ENCODE assay signal across 8 cellular contexts in genomic region chr6:34888874-34889555, GRCh38. TPM values are rescaled to one million over a fixed set of nuclear protein-coding genes. Genes with fewer than 3 reads are reported as not detected.
A peak's percentile ranks its signal among the peaks of the same experiment; 100 is the strongest.
DNase-seq lines count a peak whose midpoint lies in the region; ATAC-seq and TF ChIP-seq lines count a peak whose summit lies in the region.

Gene ANKS1A, plus strand, starts transcription at chr6:34889255. Its CDS starts 148 bp downstream, at chr6:34889403.

- TF ChIP-seq CTCF in IMR-90 (conservative IDR thresholded peaks at IDR 0.05; ENCODE audit: low read depth, low read length) (no peak), fibroblast of villous mesenchyme (IDR thresholded peaks at IDR 0.05; ENCODE audit: insufficient read depth, low read depth, low read length) (no peak), neural cell (IDR thresholded peaks at IDR 0.05; ENCODE audit: poor library complexity, severe bottlenecking) (no peak)

- peak within 1 kb of the TSS; percentile 67; the same call in 1 of the 2 replicates for H3K14ac ChIP-seq in IMR-90 (replicated peaks; ENCODE audit: low read depth, low read length)

- H3K79me1 ChIP-seq in IMR-90 (ENCODE audit: low read depth in 1 of 2, low read length in 2 of 2), result peaks cover 37 to 45% of the 10 kb centered on the region in 2 experiments

- peaks cover 5% of the 10 kb centered on the region for H3F3A ChIP-seq in neural cell (ENCODE audit: insufficient read depth, low read length, poor library complexity, severe bottlenecking)

- TF ChIP-seq POLR2A in GM19193 (IDR thresholded peaks at IDR 0.05; ENCODE audit: extremely low read depth, insufficient read depth, insufficient read length) (peak; percentile 50), IMR-90 (IDR thresholded peaks at IDR 0.05; ENCODE audit: low read depth, low read length) (no peak)

- no peaks in the 10 kb centered on the region for H3K27me3 Mint-ChIP-seq in stimulated activated naive CD8-positive, alpha-beta T cell treated with anti-CD3 and anti-CD28 coated beads, Interleukin-15, Interleukin-2, amounts not matched to agents 100 ng/mL and 50 ng/mL, for 24 hours

- H3K56ac ChIP-seq in IMR-90 (ENCODE audit: extremely low read depth, insufficient read depth, low read length), result peak within 1 kb of the TSS; percentile 71

- in situ Hi-C loops in IMR-90 (cut with MboI; ENCODE audit: low sequenced_read_pairs), result no loop called here

- H3K9me3 Mint-ChIP-seq in stimulated activated naive CD8-positive, alpha-beta T cell treated with anti-CD3 and anti-CD28 coated beads, Interleukin-15, Interleukin-2, amounts not matched to agents 100 ng/mL and 50 ng/mL, for 24 hours, result no peaks in the 10 kb centered on the region

- peak within 1 kb of the TSS; percentile 96 for H4K5ac ChIP-seq in IMR-90 (ENCODE audit: low read depth, low read length)

- peak; percentile 61 for ATAC-seq in IMR-90 (ENCODE audit: low read depth)

- POLR2A ChIA-PET in IMR-90 (lab: Charles Lee; ENCODE audit: unreplicated experiment), result interaction anchor here (0.6 kb wide), 1 partner anchor 156 kb away, joined by 3 read pairs; no protein-coding TSS in a partner anchor

- H2AK9ac ChIP-seq in IMR-90 (replicated peaks; ENCODE audit: low read depth, low read length, poor library complexity), result peak within 1 kb of the TSS; percentile 83

- peak within 1 kb of the TSS; percentile 33; the same call in 1 of the 2 replicates for H3K4ac ChIP-seq in IMR-90 (ENCODE audit: low read depth, low read length)

- H2AK5ac ChIP-seq in IMR-90 (ENCODE audit: low read depth, low read length), result no peak within 1 kb of the TSS

- no peaks in the 10 kb centered on the region for H3K4me1 ChIP-seq in IMR-90 (ENCODE audit: control insufficient read depth, insufficient read depth, low read length)

- peak; percentile 77 for DNase-seq in AG08396 (ENCODE audit: low spot score)
- DNase-seq in IMR-90, result peak; percentile 21
- DNase-seq in RPMI8226, result peak; percentile 94
- peak; percentile 87 for DNase-seq in activated T-helper 9 cell treated with anti-CD3 and anti-CD28 coated beads, Interleukin-2, amount 50 U/mL, for 16 hours (ENCODE audit: low read depth)
- DNase-seq in fibroblast of villous mesenchyme (ENCODE audit: low read depth), result peak; percentile 38

- H3K9me2 ChIP-seq in neural cell (ENCODE audit: insufficient read depth, low read length), result no peaks in the 10 kb centered on the region

- H3K9me3 ChIP-seq in IMR-90 (ENCODE audit: control insufficient read depth, insufficient read depth, low read length) (no peaks in the 10 kb centered on the region), neural cell (ENCODE audit: low read length) (no peaks in the 10 kb centered on the region)

- no peak for TF ChIP-seq RAD21 in IMR-90 (IDR thresholded peaks at IDR 0.05; ENCODE audit: low read length)
- TF ChIP-seq RAD21 in neural cell (conservative IDR thresholded peaks at IDR 0.05), result peak; percentile 20

- H3K4me1 Mint-ChIP-seq in stimulated activated naive CD8-positive, alpha-beta T cell treated with anti-CD3 and anti-CD28 coated beads, Interleukin-15, Interleukin-2, amounts not matched to agents 100 ng/mL and 50 ng/mL, for 24 hours (ENCODE audit: low read depth), result peaks cover 45% of the 10 kb centered on the region

- WGBS in IMR-90 (ENCODE audit: extremely low coverage in 2 of 2, insufficient read length in 1 of 2), 2 experiments, result 0% methylated on average over 12 of the region's 60 CpGs; no CpG with 5 or more reads in 1 of the 2 experiments

- H3K27ac ChIP-seq in IMR-90 (ENCODE audit: insufficient read depth, low read length) (peak within 1 kb of the TSS; percentile 52; the same call in 1 of the 2 replicates), neural cell (ENCODE audit: low read length) (peak within 1 kb of the TSS; percentile 82)

- no peaks in the 10 kb centered on the region for H3K9me1 ChIP-seq in IMR-90 (ENCODE audit: insufficient read depth, low read length)

- peak within 1 kb of the TSS; percentile 42; the same call in 1 of the 2 replicates for H4K91ac ChIP-seq in IMR-90 (ENCODE audit: insufficient read depth, low read depth, low read length)

- no peak within 1 kb of the TSS for H3K18ac ChIP-seq in IMR-90 (ENCODE audit: low read depth, low read length)

- H3K79me2 ChIP-seq in neural cell (replicated peaks; ENCODE audit: insufficient read depth, low read length), result peaks cover 38% of the 10 kb centered on the region

- H3K4me3 Mint-ChIP-seq in stimulated activated naive CD8-positive, alpha-beta T cell treated with anti-CD3 and anti-CD28 coated beads, Interleukin-15, Interleukin-2, amounts not matched to agents 100 ng/mL and 50 ng/mL, for 24 hours, result peak within 1 kb of the TSS; percentile 100

- TF ChIP-seq EP300 in neural cell (conservative IDR thresholded peaks at IDR 0.05; ENCODE audit: poor library complexity, severe bottlenecking), result peak; percentile 64

- H3K4me2 ChIP-seq in IMR-90 (ENCODE audit: low read depth, low read length) (peak within 1 kb of the TSS; percentile 88), neural cell (ENCODE audit: low read length) (peak within 1 kb of the TSS; percentile 100)

- H2AFZ ChIP-seq in IMR-90 (replicated peaks; ENCODE audit: low read length, poor library complexity) (peak within 1 kb of the TSS; percentile 95), neural cell (ENCODE audit: low read depth, low read length) (peak within 1 kb of the TSS; percentile 85)

- CTCF ChIA-PET in IMR-90 (lab: Yijun Ruan, JAX), result interaction anchor here (0.5 to 1.2 kb wide), 3 partner anchors 83 to 251 kb away, joined by 3 read pairs; no protein-coding TSS in a partner anchor

- intact Hi-C loops in IMR-90 (cut with micrococcal nuclease), result loop anchor here (1.0 to 5.0 kb wide), 7 partner anchors 82 to 352 kb away; no protein-coding TSS in a partner anchor

- H4K20me1 ChIP-seq in IMR-90 (ENCODE audit: insufficient read depth, low read length) (no peaks in the 10 kb centered on the region; the same call in 1 of the 2 replicates), neural cell (ENCODE audit: insufficient read depth) (no peaks in the 10 kb centered on the region)

- H2BK20ac ChIP-seq in IMR-90 (ENCODE audit: low read depth, low read length), result no peak within 1 kb of the TSS; the same call in 1 of the 2 replicates

- H3K9ac ChIP-seq in IMR-90 (ENCODE audit: low read depth, low read length) (peak within 1 kb of the TSS; percentile 61), neural cell (ENCODE audit: low read length) (peak within 1 kb of the TSS; percentile 85)

- no peaks in the 10 kb centered on the region for H3K27me3 ChIP-seq in IMR-90 (ENCODE audit: control insufficient read depth, insufficient read depth, low read length)
- no peaks in the 10 kb centered on the region for H3K27me3 ChIP-seq in neural cell (ENCODE audit: insufficient read depth, low read depth, low read length)

- H2BK120ac ChIP-seq in IMR-90 (ENCODE audit: low read depth, low read length), result no peak within 1 kb of the TSS

- H2BK15ac ChIP-seq in IMR-90 (ENCODE audit: low read depth, low read length), result no peak within 1 kb of the TSS

- H3K36me3 Mint-ChIP-seq in stimulated activated naive CD8-positive, alpha-beta T cell treated with anti-CD3 and anti-CD28 coated beads, Interleukin-15, Interleukin-2, amounts not matched to agents 100 ng/mL and 50 ng/mL, for 24 hours (ENCODE audit: low read depth), result peaks cover 19% of the 10 kb centered on the region

- H3K36me3 ChIP-seq in IMR-90 (ENCODE audit: control insufficient read depth, insufficient read depth, low read length) (no peaks in the 10 kb centered on the region), neural cell (ENCODE audit: insufficient read depth, low read length) (no peaks in the 10 kb centered on the region)

- peak within 1 kb of the TSS; percentile 99 for H3K27ac Mint-ChIP-seq in stimulated activated naive CD8-positive, alpha-beta T cell treated with anti-CD3 and anti-CD28 coated beads, Interleukin-15, Interleukin-2, amounts not matched to agents 100 ng/mL and 50 ng/mL, for 24 hours

- no TSS peak for BruUV-seq in IMR-90 (replicated peaks; lab: Mats Ljungman, UMichigan)

- H3K4me3 ChIP-seq in IMR-90 (ENCODE audit: insufficient read depth, low read depth, low read length), result peak within 1 kb of the TSS; percentile 80
- H3K4me3 ChIP-seq in fibroblast of villous mesenchyme (ENCODE audit: low read depth, low read length), result peak within 1 kb of the TSS; percentile 99
- H3K4me3 ChIP-seq in neural cell (ENCODE audit: low read length), result peak within 1 kb of the TSS; percentile 75

- peak within 1 kb of the TSS; percentile 61 for H3K23ac ChIP-seq in IMR-90 (ENCODE audit: low read depth, low read length)

- peak within 1 kb of the TSS; percentile 61 for H2BK5ac ChIP-seq in IMR-90 (ENCODE audit: low read depth, low read length, poor library complexity, severe bottlenecking)

- H4K8ac ChIP-seq in IMR-90 (ENCODE audit: low read depth in 2 of 2, low read length in 2 of 2), result peak within 1 kb of the TSS; percentile 78 to 89; a peak in 3 of 4 replicates

- dilution Hi-C loops in IMR-90 (cut with HindIII; ENCODE audit: low sequenced_read_pairs, unreplicated experiment), result no loop called here

TF ChIP-seq in IMR-90, 13 proteins besides CTCF, POLR2A, EP300 and RAD21 (continues in another document):
- TF ChIP-seq BHLHE40 (IDR thresholded peaks at IDR 0.05; ENCODE audit: low read depth, low read length), result peak; percentile 41; the same call in 1 of the 2 replicates
- TF ChIP-seq MXI1 (IDR thresholded peaks at IDR 0.05; ENCODE audit: borderline replicate concordance, low read depth, low read length), result no peak
- TF ChIP-seq CHD1 (IDR thresholded peaks at IDR 0.05; ENCODE audit: low read depth, low read length), result no peak
- no peak for TF ChIP-seq RCOR1 (IDR thresholded peaks at IDR 0.05; ENCODE audit: insufficient replicate concordance, low read length)

TF ChIP-seq in neural cell, 6 proteins besides CTCF, POLR2A, EP300 and RAD21 (continues in another document):
- TF ChIP-seq SMC3 (conservative IDR thresholded peaks at IDR 0.05; ENCODE audit: poor library complexity) (peak; percentile 8), POLR2AphosphoS5 (IDR thresholded peaks at IDR 0.05) (peak; percentile 97), TAF1 (IDR thresholded peaks at IDR 0.05; ENCODE audit: low read depth) (peak; percentile 60), MXI1 (conservative IDR thresholded peaks at IDR 0.05; ENCODE audit: poor library complexity, severe bottlenecking) (peak; percentile 60)

RNA-seq across cellular contexts. Expression of gene ANKS1A, which starts in this region (rescaled TPM):
- total RNA-seq in IMR-90 (2012; rRNA removed) (7.5 and 7.8 TPM in 2 replicates), fibroblast of villous mesenchyme (8.7 and 12.5 TPM in 2 replicates)
- polyA plus RNA-seq in IMR-90 (2012; rRNA removed) (7.1 and 7.2 TPM in 2 replicates), neural cell (22.6 and 25.1 TPM in 2 replicates)
- 4.5 and 4.9 TPM in 2 replicates for polyA plus RNA-seq in IMR-90 (2012; cell fraction: cytosol; rRNA removed)
- 9.4 and 11.8 TPM in 2 replicates for polyA plus RNA-seq in IMR-90 (2012; cell fraction: nucleus; rRNA removed; ENCODE audit: low replicate concordance)
- polyA minus RNA-seq in neural cell, result 48.4 and 48.5 TPM in 2 replicates

Comparison
In these comparisons a context has a peak if more than half of its experiments do, and no peak if none do; other contexts are left out.
1. Peak in every context shown above with its lines: DNase-seq, ATAC-seq, H3K4me3 ChIP-seq and H3K27ac ChIP-seq.
2. DNase-seq: peak in every context shown above with its lines; median percentile 94 in RPMI8226; 87 in activated T-helper 9 cell treated with anti-CD3 and anti-CD28 coated beads, Interleukin-2, amount 50 U/mL, for 16 hours; 77 in AG08396; 38 in fibroblast of villous mesenchyme; 21 in IMR-90.